ENCODE assay signal across 9 cellular contexts in genomic region chr5:124906339-124907097, GRCh38.
A peak's percentile ranks its signal among the peaks of the same experiment; 100 is the strongest.
DNase-seq lines count a peak whose midpoint lies in the region; ATAC-seq, FAIRE-seq and TF ChIP-seq lines count a peak whose summit lies in the region.
"Had no signal": no experiment of that assay in that cellular context is flagged by ENCODE, and none has a peak within 500 bp of the region (broad histone marks: within the 10 kb centered on the region; RNA-seq: fewer than 3 reads in every experiment).

No MANE protein-coding gene starts in this region.

- POLR2A ChIA-PET in K562 (lab: Yijun Ruan, JAX), result no interaction called here

- BruUV-seq in K562 (replicated peaks; lab: Mats Ljungman, UMichigan), result no TSS peak

- TF ChIP-seq CTCF in K562 (IDR thresholded peaks at IDR 0.05 in 2 of 3, conservative IDR thresholded peaks at IDR 0.05 in 1 of 3; ENCODE audit: insufficient read depth in 2 of 3, low read depth in 1 of 3, low read length in 3 of 3) (no peak), spleen (IDR thresholded peaks at IDR 0.05 in 8 of 11, conservative IDR thresholded peaks at IDR 0.05 in 3 of 11) (no peak)

- FAIRE-seq in K562 (lab: Jason Lieb, UNC) (no peak), islet of Langerhans (lab: Jason Lieb, UNC) (peak; percentile 96)
- FAIRE-seq: colon had no signal

- in situ Hi-C loops in K562 (cut with MboI), result no loop called here

- TF ChIP-seq RAD21 in K562 (CRISPR knock-in tag; conservative IDR thresholded peaks at IDR 0.05 in 1 of 2, IDR thresholded peaks at IDR 0.05 in 1 of 2), result no peak

- WGBS in K562 (ENCODE audit: insufficient coverage, low coverage, missing lambda C conversion rate), result 9% methylated on average over 6 of the region's 6 CpGs
- WGBS in spleen, 5 donors, result 6 to 19% (median 12%) methylated on average over 6 of the region's 6 CpGs

- ATAC-seq in K562, result no peak
- ATAC-seq in HG03432 (IDR thresholded peaks at IDR 0.05; ENCODE audit: unreplicated experiment), result no peak
- ATAC-seq in HG03139 (IDR thresholded peaks at IDR 0.05; ENCODE audit: unreplicated experiment), result no peak

- no peak overlapping the region for H2AFZ ChIP-seq in K562 (ENCODE audit: low read depth, low read length)

- TF ChIP-seq EP300 in K562 (IDR thresholded peaks at IDR 0.05; ENCODE audit: low read length), result no peak

- H3K9ac ChIP-seq in K562 (ENCODE audit: insufficient read depth in 1 of 2, low read depth in 2 of 2, low read length in 2 of 2), result no peak overlapping the region

- H3K4me2 ChIP-seq in K562 (ENCODE audit: insufficient read depth, low read length), result no peak overlapping the region

- H3K9me1 ChIP-seq in K562 (ENCODE audit: control insufficient read depth, insufficient read depth, low read length), result no peaks in the 10 kb centered on the region

- no peaks in the 10 kb centered on the region; a peak in 1 of 5 replicates for H3K4me1 ChIP-seq in K562 (replicated peaks in 1 of 2; ENCODE audit: control insufficient read depth in 2 of 2, insufficient read depth in 2 of 2, low read length in 2 of 2)
- H3K4me1 ChIP-seq in spleen, result peaks cover 21 to 54% (median 42%) of the 10 kb centered on the region in 6 donors

- H3K27ac ChIP-seq in K562 (ENCODE audit: extremely low read depth, low read depth, low read length) (no peak overlapping the region), spleen (peak overlapping the region in 5 of 8 donors; percentile 13 to 27 (median 21))

- CTCF ChIA-PET in K562 (lab: Yijun Ruan, JAX; ENCODE audit: low intra/inter-chr PET ratio), result interaction anchor here (0.6 kb wide), 1 partner anchor 736 kb away, joined by 3 read pairs; no protein-coding TSS in a partner anchor

- H3K9me3 ChIP-seq in K562 (replicated peaks; ENCODE audit: control insufficient read depth, insufficient read depth, low read depth, low read length), result no peaks in the 10 kb centered on the region
- H3K9me3 ChIP-seq in spleen, result no peaks in the 10 kb centered on the region

- H3K27me3 ChIP-seq in K562 (ENCODE audit: control insufficient read depth in 2 of 2, insufficient read depth in 2 of 2, low read length in 2 of 2), result no peaks in the 10 kb centered on the region
- H3K27me3 ChIP-seq in spleen (replicated peaks in 1 of 7), result no peaks in the 10 kb centered on the region

- intact Hi-C loops in K562 (cut with micrococcal nuclease) (no loop called here), spleen (cut with DNase I; ENCODE audit: low total_unique reads) (no loop called here)

- no peaks in the 10 kb centered on the region for H4K20me1 ChIP-seq in K562 (replicated peaks; ENCODE audit: control insufficient read depth, insufficient read depth, low read length)

- no peak overlapping the region for H3K4me3 ChIP-seq in K562
- H3K4me3 ChIP-seq in spleen, result no peak overlapping the region

- H3K79me2 ChIP-seq in K562 (ENCODE audit: control insufficient read depth, insufficient read depth, low read length), result no peaks in the 10 kb centered on the region

- TF ChIP-seq POLR2A in K562 (conservative IDR thresholded peaks at IDR 0.05) (no peak), spleen (IDR thresholded peaks at IDR 0.05) (no peak)

- no peaks in the 10 kb centered on the region for H3K36me3 ChIP-seq in K562 (ENCODE audit: control insufficient read depth, insufficient read depth, low read length)
- H3K36me3 ChIP-seq in spleen, result no peaks in the 10 kb centered on the region

- DNase-seq in C1 segment of cervical spinal cord (lab: John Stamatoyannopoulos, UW) (peak in 12 of 14 donors; percentile 62 to 95 (median 74)), NCI-H1694 (lab: John Stamatoyannopoulos, UW) (peak; percentile 75), K562 (ENCODE audit: extremely low read depth in 1 of 4, low spot score in 3 of 4) (no peak), spleen (no peak), NCI-H1048 (lab: John Stamatoyannopoulos, UW) (no peak)

TF ChIP-seq in K562, 482 proteins besides CTCF, POLR2A, EP300 and RAD21:
- 0 out of 2 replicates have a peak, but pooled peaks have one; percentile 35 for TF ChIP-seq MEF2D (tag; conservative IDR thresholded peaks at IDR 0.05; ENCODE audit: low read depth)
- TF ChIP-seq CEBPG (CRISPR knock-in tag; IDR thresholded peaks at IDR 0.05), result no peak
- TF ChIP-seq CEBPG (tag; conservative IDR thresholded peaks at IDR 0.05 in 1 of 2, IDR thresholded peaks at IDR 0.05 in 1 of 2), result peak in 1 of 2 experiments; percentile 32; a peak in 1 of 4 replicates
- no peak for TF ChIP-seq NBN (IDR thresholded peaks at IDR 0.05; ENCODE audit: low read depth)
- TF ChIP-seq ZNF217 (CRISPR knock-in tag; IDR thresholded peaks at IDR 0.05), result no peak

Comparison
In these comparisons a context has a peak if more than half of its experiments do, and no peak if none do; other contexts are left out.
1. DNase-seq: peak in C1 segment of cervical spinal cord (12 of 14) and NCI-H1694 (single experiment); none in K562 (0 of 4), spleen (single experiment) and NCI-H1048 (single experiment).